ENCODE assay signal across 8 cellular contexts in genomic region chr2:214808961-214809750, GRCh38. TPM values are rescaled to one million over a fixed set of nuclear protein-coding genes. Genes with fewer than 3 reads are reported as not detected.
DNase-seq lines count a peak whose midpoint lies in the region; ATAC-seq and TF ChIP-seq lines count a peak whose summit lies in the region.

BARD1 (minus strand) TSS chr2:214809683; CDS start chr2:214809569, 114 bp downstream.

- in situ Hi-C loops in ACHN (cut with HindIII; ENCODE audit: low pct_ligation_motif_present, low pct_unique_long_range_greater_than_20kb, low sequenced_read_pairs) = no loop called here

- peak within 1 kb of the TSS; percentile 94 for H3K4me3 ChIP-seq in endocrine pancreas (ENCODE audit: control insufficient read depth, insufficient read depth, low read length)

- H3K9me3 Mint-ChIP-seq in mesothelial cell of epicardium = no peaks in the 10 kb centered on the region

- H3K36me3 ChIP-seq in endocrine pancreas (ENCODE audit: control insufficient read depth, insufficient read depth, low read length) = no peaks in the 10 kb centered on the region

- peak within 1 kb of the TSS; percentile 94 for H3K4me3 Mint-ChIP-seq in mesothelial cell of epicardium

- peak within 1 kb of the TSS; percentile 99 for H3K27ac Mint-ChIP-seq in mesothelial cell of epicardium

- DNase-seq in ACHN = peak; percentile 75
- peak; percentile 23 for DNase-seq in NCI-H345 treated with DMSO at 0.1 percent for 48 hours (lab: John Stamatoyannopoulos, UW; ENCODE audit: unreplicated experiment)
- peak; percentile 48 to 60 for DNase-seq in activated CD4-positive, alpha-beta T cell treated with anti-CD3 and anti-CD28 coated beads, Interleukin-2, amount 50 U/mL, for 48 hours
- DNase-seq in mesothelial cell of epicardium (ENCODE audit: low spot score in 2 of 2, unreplicated experiment in 2 of 2) = peak; percentile 24 to 70
- DNase-seq in stimulated activated CD8-positive, alpha-beta memory T cell treated with anti-CD3 and anti-CD28 coated beads, Interleukin-4, amount 100 ng/mL, for 4 hours (ENCODE audit: low read depth in 2 of 2, low spot score in 1 of 2) = peak; percentile 20 to 24

- no peaks in the 10 kb centered on the region for H3K9me3 ChIP-seq in endocrine pancreas (ENCODE audit: control insufficient read depth, low read length)

- H3K27me3 Mint-ChIP-seq in mesothelial cell of epicardium (ENCODE audit: low read depth) = no peaks in the 10 kb centered on the region

- H3K4me1 Mint-ChIP-seq in mesothelial cell of epicardium = peaks cover 38% of the 10 kb centered on the region

- H3K9ac ChIP-seq in endocrine pancreas (ENCODE audit: control insufficient read depth, insufficient read depth, low read length) = peak within 1 kb of the TSS; percentile 81

- H3K4me1 ChIP-seq in endocrine pancreas (ENCODE audit: control insufficient read depth, insufficient read depth, low read length) = no peaks in the 10 kb centered on the region

- no peaks in the 10 kb centered on the region for H3K36me3 Mint-ChIP-seq in mesothelial cell of epicardium

- no peak for TF ChIP-seq CTCF in mesothelial cell of epicardium (IDR thresholded peaks at IDR 0.05; ENCODE audit: unreplicated experiment)

- ATAC-seq in GM18520 (IDR thresholded peaks at IDR 0.05; ENCODE audit: unreplicated experiment) = peak; percentile 11
- ATAC-seq in HG03045 (IDR thresholded peaks at IDR 0.05; ENCODE audit: unreplicated experiment) = peak; percentile 19

- H3K27me3 ChIP-seq in endocrine pancreas (ENCODE audit: control insufficient read depth, insufficient read depth, low read length) = peaks cover 1% of the 10 kb centered on the region

RNA-seq across cellular contexts. Expression of gene BARD1, which starts in this region (rescaled TPM):
- total RNA-seq in mesothelial cell of epicardium = 22.9 to 25.0 TPM (median 24.5 TPM) in 3 replicates

Comparison
In these comparisons a context has a peak if more than half of its experiments do, and no peak if none do; other contexts are left out.
1. Peak in every context shown above with its lines: DNase-seq, ATAC-seq and H3K4me3 ChIP-seq.
2. DNase-seq: peak in every context shown above with its lines; median percentile 75 in ACHN; 54 in activated CD4-positive, alpha-beta T cell treated with anti-CD3 and anti-CD28 coated beads, Interleukin-2, amount 50 U/mL, for 48 hours; 47 in mesothelial cell of epicardium; 23 in NCI-H345 treated with DMSO at 0.1 percent for 48 hours; 22 in stimulated activated CD8-positive, alpha-beta memory T cell treated with anti-CD3 and anti-CD28 coated beads, Interleukin-4, amount 100 ng/mL, for 4 hours.